ENCODE assay signal across 17 cellular contexts in the genomic region with DNA sequence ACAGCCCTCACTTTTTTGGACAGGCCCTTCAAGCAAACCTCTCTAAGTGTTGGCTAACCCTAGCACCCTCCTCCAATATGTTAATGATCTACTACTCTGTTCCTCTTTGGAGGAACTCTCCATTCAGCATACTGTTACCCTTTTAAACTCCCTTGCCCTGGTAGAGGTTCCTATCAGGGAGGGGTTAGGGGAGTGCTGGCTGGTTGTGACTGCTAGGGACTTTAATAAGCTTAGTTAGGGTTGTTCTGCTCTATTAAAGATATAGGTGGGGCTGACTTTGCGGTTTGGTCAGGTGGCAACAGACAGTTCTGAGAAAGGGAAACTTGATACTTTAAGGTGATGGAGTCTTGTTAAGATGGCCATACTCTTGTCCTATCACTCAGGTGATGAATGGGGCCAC.
DNase-seq lines count a peak whose midpoint lies in the region; ATAC-seq and TF ChIP-seq lines count a peak whose summit lies in the region.
"Had no signal": no experiment of that assay in that cellular context is flagged by ENCODE, and none has a peak within 500 bp of the region (broad histone marks: within the 10 kb centered on the region; RNA-seq: fewer than 3 reads in every experiment).

No MANE protein-coding gene starts in this region.

- H3K9ac ChIP-seq in OCI-LY1 (ENCODE audit: low read length): no peak overlapping the region

- H3K79me2 ChIP-seq in OCI-LY1 (ENCODE audit: insufficient read depth, low read length): no peaks in the 10 kb centered on the region

- peak overlapping the region; percentile 35 for H3K27ac ChIP-seq in OCI-LY1 (ENCODE audit: low read depth, low read length, poor library complexity, severe bottlenecking)
- H3K27ac ChIP-seq: 22Rv1 had no signal

- peaks cover 14% of the 10 kb centered on the region for H3K4me1 ChIP-seq in OCI-LY1 (ENCODE audit: insufficient read depth, low read length, severe bottlenecking)
- H3K4me1 ChIP-seq: Caco-2 had no signal

- no peaks in the 10 kb centered on the region for H3K36me3 ChIP-seq in OCI-LY1 (ENCODE audit: insufficient read depth, low read length)
- H3K36me3 ChIP-seq: MG63 had no signal

- H3K4me3 ChIP-seq in GM12865 (ENCODE audit: low read depth, low read length) (no peak overlapping the region), OCI-LY1 (ENCODE audit: low read depth, low read length, poor library complexity, severe bottlenecking) (no peak overlapping the region)
- H3K4me3 ChIP-seq: MG63 had no signal

- peak; percentile 57 for ATAC-seq in GM19043 (IDR thresholded peaks at IDR 0.05; ENCODE audit: low read depth, unreplicated experiment)
- peak; percentile 53 for ATAC-seq in HG02763 (IDR thresholded peaks at IDR 0.05; ENCODE audit: unreplicated experiment)
- no peak for ATAC-seq in GM19328 (IDR thresholded peaks at IDR 0.05; ENCODE audit: unreplicated experiment)

- no peak overlapping the region for H3K4me2 ChIP-seq in OCI-LY1 (ENCODE audit: low read length)

- no peaks in the 10 kb centered on the region for H4K20me1 ChIP-seq in OCI-LY1 (ENCODE audit: insufficient read depth, low read length)

- no peak for TF ChIP-seq CTCF in GM12865 (IDR thresholded peaks at IDR 0.05; ENCODE audit: insufficient read depth, low read depth, low read length, missing control alignments)
- no peak for TF ChIP-seq CTCF in OCI-LY1 (IDR thresholded peaks at IDR 0.05; ENCODE audit: low read length)

- no peaks in the 10 kb centered on the region; the same call in 1 of the 2 replicates for H3K9me3 ChIP-seq in OCI-LY1 (ENCODE audit: low read length)
- H3K9me3 ChIP-seq: Caco-2, MG63 had no signal

- DNase-seq in GM12865 (ENCODE audit: low read depth) (peak; percentile 7), hepatic stellate cell (ENCODE audit: low spot score) (no peak), cerebellar nuclear complex (lab: John Stamatoyannopoulos, UW) (no peak)
- no peak for DNase-seq in activated CD4-positive, alpha-beta T cell treated with anti-CD3 and anti-CD28 coated beads for 48 hours
- DNase-seq: Caco-2; CD4-positive, CD25-positive, alpha-beta regulatory T cell; DMS153; MG63; NCI-H1092; NCI-H2081 treated with DMSO at 0.1 percent for 48 hours; NCI-H524 treated with DMSO at 0.1 percent for 48 hours; SHP77 treated with DMSO at 0.1 percent for 48 hours had no signal

- H3K9me2 ChIP-seq in OCI-LY1 (ENCODE audit: low read depth, low read length): no peaks in the 10 kb centered on the region

- no peaks in the 10 kb centered on the region for H3K27me3 ChIP-seq in OCI-LY1 (ENCODE audit: insufficient read depth, low read length)
- H3K27me3 ChIP-seq: MG63 had no signal

- no peaks in the 10 kb centered on the region for H3F3A ChIP-seq in OCI-LY1 (ENCODE audit: insufficient read depth, low read length)

- no peak overlapping the region for H2AFZ ChIP-seq in OCI-LY1 (ENCODE audit: low read length)
